8 cellular contexts compared by ENCODE assay signal in the genomic region with DNA sequence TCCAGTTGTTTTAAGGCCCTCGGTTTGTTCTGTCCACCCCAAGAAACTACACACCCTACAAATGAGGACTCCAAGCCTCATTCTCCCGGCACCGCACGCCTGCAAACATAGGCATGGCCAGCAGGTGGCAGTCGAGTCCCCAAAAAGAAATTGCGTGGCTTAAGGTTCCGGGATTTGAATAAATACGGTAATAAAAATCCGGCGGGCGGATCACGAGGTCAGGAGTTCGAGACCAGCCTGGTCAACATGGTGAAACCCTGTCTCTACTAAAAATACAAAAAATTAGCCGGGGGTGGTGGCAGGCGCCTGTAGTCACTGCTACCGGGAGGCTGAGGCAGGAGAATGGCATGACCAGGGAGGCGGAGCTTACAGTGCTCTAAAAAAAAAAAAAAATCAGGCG. TPM values are rescaled to one million over a fixed set of nuclear protein-coding genes. Genes with fewer than 3 reads are reported as not detected.
DNase-seq lines count a peak whose midpoint lies in the region; ATAC-seq and TF ChIP-seq lines count a peak whose summit lies in the region.

No MANE protein-coding gene starts in this region.

- peak; percentile 58 for ATAC-seq in HG03520 (IDR thresholded peaks at IDR 0.05; ENCODE audit: unreplicated experiment)
- peak; percentile 60 for ATAC-seq in Right ventricle myocardium superior (ENCODE audit: poor library complexity)
- no peak for ATAC-seq in HG02571 (IDR thresholded peaks at IDR 0.05; ENCODE audit: unreplicated experiment)

- TF ChIP-seq CTCF in GM12874 (IDR thresholded peaks at IDR 0.05; ENCODE audit: insufficient read depth, low read depth, low read length) (peak; percentile 80), retinal pigment epithelial cell (conservative IDR thresholded peaks at IDR 0.05; ENCODE audit: low read depth, low read length) (peak; percentile 82)

- intact Hi-C loops in Right ventricle myocardium superior (cut with DNase I) = no loop called here

- H3K4me3 ChIP-seq in retinal pigment epithelial cell (ENCODE audit: low read length) = no peak overlapping the region

- DNase-seq in SKM-1 treated with dmso at 0.1 percent for 144 hours (lab: John Stamatoyannopoulos, UW; ENCODE audit: unreplicated experiment) (peak; percentile 61), Right ventricle myocardium superior (peak; percentile 86), retinal pigment epithelial cell (ENCODE audit: low read depth) (peak; percentile 7), NCI-H524 treated with DMSO at 0.1 percent for 48 hours (lab: John Stamatoyannopoulos, UW) (no peak)
- DNase-seq in activated naive CD4-positive, alpha-beta T cell (lab: John Stamatoyannopoulos, UW) = peak; percentile 74 to 90 (median 82)

RNA-seq across cellular contexts. Expression of a gene that starts 21.8 kb away (rescaled TPM):
- total RNA-seq in Right ventricle myocardium superior = 2.9 TPM

RNA-seq across cellular contexts. Expression of a gene that starts 34.4 kb away (rescaled TPM):
- total RNA-seq in Right ventricle myocardium superior = not detected
